Comparison of ENCODE assay signal across 8 cellular contexts in the genomic region with DNA sequence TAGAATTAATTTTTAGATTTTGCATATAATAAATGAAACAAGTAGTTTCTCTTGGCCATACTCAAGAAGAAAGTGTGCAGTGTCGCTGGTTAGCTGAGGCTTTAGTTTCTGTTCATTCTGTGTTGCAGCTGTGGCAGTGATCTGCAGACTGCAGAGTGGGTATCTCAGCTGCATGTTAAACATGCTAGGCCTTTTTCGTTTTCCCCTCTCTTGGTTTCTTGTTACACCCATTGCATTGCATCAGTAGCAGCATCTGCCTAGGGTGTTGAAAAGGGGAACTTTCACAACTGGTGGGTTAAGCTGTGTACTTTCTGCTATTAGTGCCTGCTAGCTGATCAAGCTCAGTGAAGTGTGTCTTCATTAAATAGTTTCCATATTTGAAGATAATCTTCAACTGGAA. TPM values are rescaled to one million over a fixed set of nuclear protein-coding genes. Genes with fewer than 3 reads are reported as not detected.
A peak's percentile ranks its signal among the peaks of the same experiment; 100 is the strongest.
DNase-seq lines count a peak whose midpoint lies in the region; ATAC-seq, FAIRE-seq and TF ChIP-seq lines count a peak whose summit lies in the region.

No MANE protein-coding gene starts in this region.

- TF ChIP-seq CTCF in choroid plexus epithelial cell (conservative IDR thresholded peaks at IDR 0.05; ENCODE audit: low read depth, low read length) (no peak), uterus (IDR thresholded peaks at IDR 0.05) (no peak), esophagus muscularis mucosa (IDR thresholded peaks at IDR 0.05) (no peak)

- H3K9me3 ChIP-seq in uterus = no peaks in the 10 kb centered on the region
- no peaks in the 10 kb centered on the region for H3K9me3 ChIP-seq in esophagus muscularis mucosa

- FAIRE-seq in GM12892 (lab: Jason Lieb, UNC) = peak; percentile 93

- ATAC-seq in GM21529 (IDR thresholded peaks at IDR 0.05; ENCODE audit: unreplicated experiment) = peak; percentile 95
- peak; percentile 100 for ATAC-seq in stimulated activated memory B cell treated with anti-CD40 and anti-IgM and Interleukin-4, amounts not matched to agents 10 μg/mL and 1 μg/mL and 100 μg/mL, for 72 hours

- H3K36me3 ChIP-seq in uterus (no peaks in the 10 kb centered on the region), esophagus muscularis mucosa (peaks cover 0 to 32% (median 20%) of the 10 kb centered on the region in 4 donors)

- H3K27ac ChIP-seq in uterus = no peak overlapping the region
- peak overlapping the region in 1 of 4 donors; percentile 3 for H3K27ac ChIP-seq in esophagus muscularis mucosa (replicated peaks in 1 of 4)

- DNase-seq in GM12892 (ENCODE audit: insufficient read length) (peak; percentile 54), choroid plexus epithelial cell (ENCODE audit: low read depth) (peak; percentile 86), uterus (no peak), esophagus muscularis mucosa (ENCODE audit: extremely low spot score) (no peak), immature natural killer cell (no peak)
- peak; percentile 51 for DNase-seq in Jurkat, Clone E6-1 (ENCODE audit: low read depth, low spot score)

- H3K9me3 Mint-ChIP-seq in stimulated activated memory B cell treated with anti-CD40 and anti-IgM and Interleukin-4, amounts not matched to agents 10 μg/mL and 1 μg/mL and 100 μg/mL, for 72 hours = no peaks in the 10 kb centered on the region
- H3K9me3 Mint-ChIP-seq in immature natural killer cell = no peaks in the 10 kb centered on the region

- H3K27me3 ChIP-seq in uterus (no peaks in the 10 kb centered on the region), esophagus muscularis mucosa (no peaks in the 10 kb centered on the region)

- no peak for TF ChIP-seq EP300 in esophagus muscularis mucosa (IDR thresholded peaks at IDR 0.05)

- H3K4me1 ChIP-seq in uterus (peaks cover 0 to 4% of the 10 kb centered on the region in 2 donors), esophagus muscularis mucosa (peaks cover 22 to 49% (median 38%) of the 10 kb centered on the region in 4 donors)

- no peaks in the 10 kb centered on the region for H3K27me3 Mint-ChIP-seq in stimulated activated memory B cell treated with anti-CD40 and anti-IgM and Interleukin-4, amounts not matched to agents 10 μg/mL and 1 μg/mL and 100 μg/mL, for 72 hours
- peaks cover 0 to 4% (median 1%) of the 10 kb centered on the region in 3 donors for H3K27me3 Mint-ChIP-seq in immature natural killer cell (ENCODE audit: low read depth in 3 of 3)

- H3K4me1 Mint-ChIP-seq in stimulated activated memory B cell treated with anti-CD40 and anti-IgM and Interleukin-4, amounts not matched to agents 10 μg/mL and 1 μg/mL and 100 μg/mL, for 72 hours = peaks cover 33% of the 10 kb centered on the region
- H3K4me1 Mint-ChIP-seq in immature natural killer cell = peaks cover 18 to 41% of the 10 kb centered on the region in 2 donors

- WGBS in esophagus muscularis mucosa = 56% methylated on average over 2 of the region's 2 CpGs

- H3K27ac Mint-ChIP-seq in stimulated activated memory B cell treated with anti-CD40 and anti-IgM and Interleukin-4, amounts not matched to agents 10 μg/mL and 1 μg/mL and 100 μg/mL, for 72 hours = peak overlapping the region; percentile 80
- H3K27ac Mint-ChIP-seq in immature natural killer cell = peak overlapping the region in 2 of 6 donors; percentile 5 to 34

- TF ChIP-seq POLR2A in GM12892 (IDR thresholded peaks at IDR 0.05; ENCODE audit: low read depth, low read length) = no peak; the same call in 1 of the 2 replicates
- no peak for TF ChIP-seq POLR2A in uterus (IDR thresholded peaks at IDR 0.05)
- no peak for TF ChIP-seq POLR2A in esophagus muscularis mucosa (IDR thresholded peaks at IDR 0.05; ENCODE audit: low read depth)

- no peak overlapping the region; the same call in 1 of the 2 replicates for H3K4me3 ChIP-seq in Jurkat, Clone E6-1 (ENCODE audit: low read length)
- H3K4me3 ChIP-seq in choroid plexus epithelial cell (ENCODE audit: low read depth, low read length) (no peak overlapping the region), uterus (no peak overlapping the region), esophagus muscularis mucosa (no peak overlapping the region)

- no peak overlapping the region for H3K4me3 Mint-ChIP-seq in stimulated activated memory B cell treated with anti-CD40 and anti-IgM and Interleukin-4, amounts not matched to agents 10 μg/mL and 1 μg/mL and 100 μg/mL, for 72 hours
- no peak overlapping the region for H3K4me3 Mint-ChIP-seq in immature natural killer cell

- intact Hi-C loops in uterus (cut with DNase I; ENCODE audit: low total_unique reads) = no loop called here
- intact Hi-C loops in esophagus muscularis mucosa (cut with DNase I) = no loop called here

- peaks cover 29% of the 10 kb centered on the region for H3K36me3 Mint-ChIP-seq in stimulated activated memory B cell treated with anti-CD40 and anti-IgM and Interleukin-4, amounts not matched to agents 10 μg/mL and 1 μg/mL and 100 μg/mL, for 72 hours
- peaks cover 0 to 12% (median 8%) of the 10 kb centered on the region in 3 donors for H3K36me3 Mint-ChIP-seq in immature natural killer cell

RNA-seq across cellular contexts. Expression of gene ACSL3, which starts 51.3 kb away (rescaled TPM):
- polyA plus RNA-seq in GM12892 (2012; ENCODE audit: missing spikeins) = 26.6 TPM
- 47.9 TPM for polyA plus RNA-seq in Jurkat, Clone E6-1 (2012; ENCODE audit: insufficient read depth, insufficient read length)
- total RNA-seq in uterus (100 to 1,000 TPM in 1 of 4 donors, 10 to 100 TPM in 3; 39.7 to 101 (median 61.2) TPM), esophagus muscularis mucosa (10 to 100 TPM; 31.1 to 56.3 (median 52.5) TPM)
- 10 to 100 TPM; 25.7 to 37.4 (median 37.3) TPM for polyA plus RNA-seq in immature natural killer cell

Comparison
In these comparisons a context has a peak if more than half of its experiments do, and no peak if none do; other contexts are left out.
1. DNase-seq: peak in GM12892 (single experiment), Jurkat, Clone E6-1 (single experiment) and choroid plexus epithelial cell (single experiment); none in uterus (0 of 2), esophagus muscularis mucosa (single experiment) and immature natural killer cell (0 of 3).